In genomic region chr19:10402441-10403038, GRCh38 we compare ENCODE assay signal across 8 cellular contexts.
A peak's percentile ranks its signal among the peaks of the same experiment; 100 is the strongest.
DNase-seq lines count a peak whose midpoint lies in the region; ATAC-seq and TF ChIP-seq lines count a peak whose summit lies in the region.

No MANE protein-coding gene starts in this region.

- H3K4me3 Mint-ChIP-seq in dendritic cell treated with granulocyte-macrophage colony-stimulating factor and Interleukin-4, amounts not matched to agents 40 ng/mL and 50 ng/mL, for 4 days = peak overlapping the region; percentile 96

- peaks cover 52% of the 10 kb centered on the region for H3K36me3 Mint-ChIP-seq in dendritic cell treated with granulocyte-macrophage colony-stimulating factor and Interleukin-4, amounts not matched to agents 40 ng/mL and 50 ng/mL, for 4 days (ENCODE audit: low read depth)

- H3K27ac Mint-ChIP-seq in dendritic cell treated with granulocyte-macrophage colony-stimulating factor and Interleukin-4, amounts not matched to agents 40 ng/mL and 50 ng/mL, for 4 days = peak overlapping the region; percentile 93

- H3K27ac ChIP-seq in OCI-LY1 (ENCODE audit: low read depth, low read length, poor library complexity, severe bottlenecking) = peak overlapping the region; percentile 41

- no peaks in the 10 kb centered on the region for H3K9me2 ChIP-seq in OCI-LY1 (ENCODE audit: low read depth, low read length)

- peak overlapping the region; percentile 91 for H3K4me2 ChIP-seq in OCI-LY1 (ENCODE audit: low read length)

- no peak overlapping the region for H2AFZ ChIP-seq in OCI-LY1 (ENCODE audit: low read length)

- no peak for TF ChIP-seq CTCF in OCI-LY1 (IDR thresholded peaks at IDR 0.05; ENCODE audit: low read length)

- H3K4me3 ChIP-seq in OCI-LY1 (ENCODE audit: low read depth, low read length, poor library complexity, severe bottlenecking) = peak overlapping the region; percentile 100
- H3K4me3 ChIP-seq in mucosa of stomach (ENCODE audit: low read length) = peak overlapping the region; percentile 94

- H3K79me2 ChIP-seq in OCI-LY1 (ENCODE audit: insufficient read depth, low read length) = peaks cover 15% of the 10 kb centered on the region

- H3K4me1 ChIP-seq in OCI-LY1 (ENCODE audit: insufficient read depth, low read length, severe bottlenecking) = peaks cover 57% of the 10 kb centered on the region
- peaks cover 32% of the 10 kb centered on the region for H3K4me1 ChIP-seq in mucosa of stomach (ENCODE audit: control insufficient read depth, insufficient read depth, low read length)

- ATAC-seq in HG03442 (IDR thresholded peaks at IDR 0.05; ENCODE audit: unreplicated experiment) (no peak), GM18861 (IDR thresholded peaks at IDR 0.05; ENCODE audit: unreplicated experiment) (no peak), HG02938 (IDR thresholded peaks at IDR 0.05; ENCODE audit: unreplicated experiment) (no peak)

- H3K27me3 Mint-ChIP-seq in dendritic cell treated with granulocyte-macrophage colony-stimulating factor and Interleukin-4, amounts not matched to agents 40 ng/mL and 50 ng/mL, for 4 days = no peaks in the 10 kb centered on the region

- no peaks in the 10 kb centered on the region for H3F3A ChIP-seq in OCI-LY1 (ENCODE audit: insufficient read depth, low read length)

- DNase-seq in ELF-1 (ENCODE audit: low read depth, low spot score) = peak; percentile 77
- DNase-seq in HCEC 1CT = no peak

- peaks cover 78% of the 10 kb centered on the region for H3K4me1 Mint-ChIP-seq in dendritic cell treated with granulocyte-macrophage colony-stimulating factor and Interleukin-4, amounts not matched to agents 40 ng/mL and 50 ng/mL, for 4 days (ENCODE audit: low read depth)

- intact Hi-C loops in dendritic cell treated with granulocyte-macrophage colony-stimulating factor and Interleukin-4, amounts not matched to agents 40 ng/mL and 50 ng/mL, for 4 days (cut with micrococcal nuclease) = no loop called here

- no peaks in the 10 kb centered on the region for H4K20me1 ChIP-seq in OCI-LY1 (ENCODE audit: insufficient read depth, low read length)

- H3K9me3 ChIP-seq in OCI-LY1 (ENCODE audit: low read length) (no peaks in the 10 kb centered on the region), mucosa of stomach (ENCODE audit: control insufficient read depth, low read length) (no peaks in the 10 kb centered on the region)

- H3K36me3 ChIP-seq in OCI-LY1 (ENCODE audit: insufficient read depth, low read length) = peaks cover 18% of the 10 kb centered on the region; the same call in 1 of the 2 replicates
- H3K36me3 ChIP-seq in mucosa of stomach (ENCODE audit: control insufficient read depth, insufficient read depth, low read length) = no peaks in the 10 kb centered on the region

- H3K27me3 ChIP-seq in OCI-LY1 (ENCODE audit: insufficient read depth, low read length) = no peaks in the 10 kb centered on the region
- peaks cover 22% of the 10 kb centered on the region for H3K27me3 ChIP-seq in mucosa of stomach (ENCODE audit: control insufficient read depth, insufficient read depth, low read length)

- H3K9ac ChIP-seq in OCI-LY1 (ENCODE audit: low read length) (peak overlapping the region; percentile 99), mucosa of stomach (ENCODE audit: low read length) (peak overlapping the region; percentile 89)

- H3K9me3 Mint-ChIP-seq in dendritic cell treated with granulocyte-macrophage colony-stimulating factor and Interleukin-4, amounts not matched to agents 40 ng/mL and 50 ng/mL, for 4 days = no peaks in the 10 kb centered on the region
